Comparison of ENCODE assay signal across 18 cellular contexts in the genomic region with DNA sequence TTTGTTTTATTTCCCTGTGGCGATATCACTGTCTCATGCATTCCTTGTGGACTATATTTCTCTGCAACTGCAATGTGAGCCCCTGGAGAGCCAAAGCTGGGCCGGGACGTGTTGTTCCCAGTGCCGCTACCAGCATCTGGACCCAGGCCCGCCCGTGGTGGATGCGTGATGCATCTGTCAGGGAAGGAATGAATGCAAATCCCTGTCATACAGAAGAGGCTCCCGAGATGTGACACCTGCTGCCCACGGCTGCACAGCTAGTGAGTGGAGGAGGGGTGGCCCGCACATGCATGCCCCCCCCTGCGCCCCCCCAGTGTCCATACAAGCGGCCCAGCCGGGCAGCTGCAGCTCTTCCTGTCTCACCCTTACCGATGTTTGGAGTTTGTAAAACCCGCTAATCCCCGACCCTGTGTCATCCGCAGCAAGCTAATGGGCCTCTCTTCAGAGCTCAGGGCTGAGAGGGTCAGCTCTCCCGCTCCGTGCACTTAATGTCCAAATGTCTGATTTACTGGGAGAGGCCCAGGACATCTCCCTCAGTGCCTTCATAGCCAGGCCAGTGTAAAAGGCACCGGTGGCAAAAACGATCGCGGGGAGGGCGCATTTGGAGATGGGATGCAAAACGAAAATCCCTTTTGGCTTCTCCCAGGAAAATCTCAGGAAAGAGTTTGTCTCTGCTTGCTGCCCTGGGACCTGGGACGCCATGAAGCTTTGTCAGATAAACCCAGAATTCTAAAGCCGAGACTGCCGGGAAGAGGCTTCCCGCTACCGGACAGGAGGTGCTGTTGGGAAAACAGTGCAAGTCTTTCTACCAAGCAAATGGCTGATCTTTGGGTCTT.
A peak's percentile ranks its signal among the peaks of the same experiment; 100 is the strongest.
DNase-seq lines count a peak whose midpoint lies in the region; ATAC-seq and TF ChIP-seq lines count a peak whose summit lies in the region.
"Had no signal": no experiment of that assay in that cellular context is flagged by ENCODE, and none has a peak within 500 bp of the region (broad histone marks: within the 10 kb centered on the region; RNA-seq: fewer than 3 reads in every experiment).

No MANE protein-coding gene starts in this region.

- no peak overlapping the region for H3K9ac ChIP-seq in neuronal stem cell (ENCODE audit: low read depth, low read length, poor library complexity)
- H3K9ac ChIP-seq: BLaER1 treated with 17β-estradiol and CSF1 and Interleukin-3, amounts not matched to agents 10 nM and 100 nM had no signal

- no peaks in the 10 kb centered on the region for H3K9me3 Mint-ChIP-seq in CD8-positive, alpha-beta T cell

- peak overlapping the region; percentile 48 for H3K18ac ChIP-seq in neuronal stem cell (ENCODE audit: low read length)

- no peak overlapping the region for H2AK5ac ChIP-seq in neuronal stem cell (ENCODE audit: low read depth, low read length)

- no peak overlapping the region for H4K91ac ChIP-seq in neuronal stem cell (ENCODE audit: low read depth, low read length, poor library complexity)

- no peak overlapping the region for H4K8ac ChIP-seq in neuronal stem cell (ENCODE audit: low read depth, low read length)

- H3K27me3 ChIP-seq in heart right ventricle: peaks cover 0 to 54% (median 28%) of the 10 kb centered on the region in 7 donors
- peaks cover 0 to 31% (median 0%) of the 10 kb centered on the region in 3 experiments for H3K27me3 ChIP-seq in neuronal stem cell (ENCODE audit: control insufficient read depth in 3 of 3, insufficient read depth in 3 of 3, low read depth in 1 of 3, low read length in 3 of 3)
- H3K27me3 ChIP-seq in CD8-positive, alpha-beta T cell (ENCODE audit: insufficient read depth, low read length): no peaks in the 10 kb centered on the region
- H3K27me3 ChIP-seq: BLaER1 treated with 17β-estradiol and CSF1 and Interleukin-3, amounts not matched to agents 10 nM and 100 nM had no signal

- H3K4me1 ChIP-seq in heart right ventricle (peaks cover 0 to 54% (median 31%) of the 10 kb centered on the region in 9 donors), neuronal stem cell (ENCODE audit: control insufficient read depth in 2 of 2, insufficient read depth in 1 of 2, low read depth in 1 of 2, low read length in 2 of 2) (peaks cover 0 to 8% of the 10 kb centered on the region in 2 donors)
- no peaks in the 10 kb centered on the region for H3K4me1 ChIP-seq in CD8-positive, alpha-beta T cell (ENCODE audit: insufficient read depth, low read length)
- H3K4me1 ChIP-seq: left lung had no signal

- no peak overlapping the region for H2BK15ac ChIP-seq in neuronal stem cell (ENCODE audit: low read length)

- no peaks in the 10 kb centered on the region for H3K4me1 Mint-ChIP-seq in CD8-positive, alpha-beta T cell (ENCODE audit: low read depth)
- H3K4me1 Mint-ChIP-seq: naive B cell had no signal

- no peak overlapping the region for H2BK120ac ChIP-seq in neuronal stem cell (ENCODE audit: low read depth, low read length)

- H2AFZ ChIP-seq in neuronal stem cell (ENCODE audit: low read length): no peak overlapping the region

- no peaks in the 10 kb centered on the region for H3K79me1 ChIP-seq in neuronal stem cell (ENCODE audit: low read depth, low read length)

- TF ChIP-seq CTCF in heart right ventricle (IDR thresholded peaks at IDR 0.05): no peak
- no peak for TF ChIP-seq CTCF in CD8-positive, alpha-beta T cell (IDR thresholded peaks at IDR 0.05)

- H3K9me3 ChIP-seq in heart right ventricle (peaks cover 0 to 7% (median 0%) of the 10 kb centered on the region in 11 donors), neuronal stem cell (replicated peaks in 1 of 2; ENCODE audit: control insufficient read depth in 2 of 2, insufficient read depth in 1 of 2, low read depth in 1 of 2, low read length in 2 of 2) (peaks cover 0 to 6% of the 10 kb centered on the region in 2 donors)
- H3K9me3 ChIP-seq in CD8-positive, alpha-beta T cell (ENCODE audit: low read length): no peaks in the 10 kb centered on the region
- H3K9me3 ChIP-seq: BLaER1 treated with 17β-estradiol and CSF1 and Interleukin-3, amounts not matched to agents 10 nM and 100 nM; left lung had no signal

- H3K23ac ChIP-seq in neuronal stem cell (ENCODE audit: low read depth, low read length, poor library complexity): no peak overlapping the region

- H3K4me3 ChIP-seq in heart right ventricle (no peak overlapping the region), neuronal stem cell (ENCODE audit: low read length in 2 of 2) (no peak overlapping the region)
- H3K4me3 ChIP-seq in CD8-positive, alpha-beta T cell (ENCODE audit: low read depth, low read length): no peak overlapping the region
- H3K4me3 ChIP-seq: BLaER1 treated with 17β-estradiol and CSF1 and Interleukin-3, amounts not matched to agents 10 nM and 100 nM; left lung had no signal

- CTCF ChIA-PET in CD8-positive, alpha-beta T cell (lab: Charles Lee): no interaction called here

- H3K4me2 ChIP-seq in neuronal stem cell (ENCODE audit: insufficient read depth, low read length, poor library complexity, severe bottlenecking): no peak overlapping the region

- 45 to 47% methylated on average over 30 of the region's 30 CpGs for WGBS in heart right ventricle, 2 donors
- WGBS in neuronal stem cell (ENCODE audit: extremely low coverage in 2 of 2, insufficient read length in 2 of 2, insufficient replicate concordance in 1 of 2), 2 donors: no CpG with 5 or more reads among the region's 30 CpGs

- H2BK12ac ChIP-seq in neuronal stem cell (ENCODE audit: low read length): no peak overlapping the region

- intact Hi-C loops in heart right ventricle (cut with DNase I): loop anchor here in 3 of 10 donors (5.0 to 10.0 kb wide), 3 partner anchors 88 to 95 kb away; a partner anchor contains a TSS
- intact Hi-C loops in CD8-positive, alpha-beta T cell (cut with DNase I, micrococcal nuclease): no loop called here

- H3K27ac Mint-ChIP-seq in CD8-positive, alpha-beta T cell: no peak overlapping the region
- H3K27ac Mint-ChIP-seq: naive B cell had no signal

- H3K27me3 Mint-ChIP-seq in CD8-positive, alpha-beta T cell (ENCODE audit: low read depth): peaks cover 9% of the 10 kb centered on the region

- H3K36me3 ChIP-seq in heart right ventricle (no peaks in the 10 kb centered on the region), neuronal stem cell (replicated peaks in 1 of 2; ENCODE audit: control insufficient read depth in 2 of 2, insufficient read depth in 2 of 2, low read length in 2 of 2) (no peaks in the 10 kb centered on the region)
- no peaks in the 10 kb centered on the region for H3K36me3 ChIP-seq in CD8-positive, alpha-beta T cell (ENCODE audit: insufficient read depth, low read length)
- H3K36me3 ChIP-seq: BLaER1 treated with 17β-estradiol and CSF1 and Interleukin-3, amounts not matched to agents 10 nM and 100 nM; left lung had no signal

- POLR2A ChIA-PET in CD8-positive, alpha-beta T cell (lab: Charles Lee): no interaction called here

- ATAC-seq in heart right ventricle: peak in 3 of 8 donors; percentile 16 to 45 (median 44)
- no peak for ATAC-seq in CD8-positive, alpha-beta T cell
- ATAC-seq: HepG2, left lung, SK-N-SH treated with all-trans-retinoic acid at 6 μM for 48 hours had no signal

- peak overlapping the region; percentile 2 to 76 (median 59) for H3K27ac ChIP-seq in heart right ventricle
- no peak overlapping the region for H3K27ac ChIP-seq in neuronal stem cell (replicated peaks; ENCODE audit: low read length)
- H3K27ac ChIP-seq in CD8-positive, alpha-beta T cell (ENCODE audit: low read depth, low read length): no peak overlapping the region
- H3K27ac ChIP-seq: BLaER1 treated with 17β-estradiol and CSF1 and Interleukin-3, amounts not matched to agents 10 nM and 100 nM; left lung had no signal

- no peak overlapping the region for H3K4me3 Mint-ChIP-seq in CD8-positive, alpha-beta T cell
- H3K4me3 Mint-ChIP-seq: naive B cell had no signal

- no peaks in the 10 kb centered on the region for H3K36me3 Mint-ChIP-seq in CD8-positive, alpha-beta T cell
- H3K36me3 Mint-ChIP-seq: naive B cell had no signal

- no peak overlapping the region for H2BK5ac ChIP-seq in neuronal stem cell (ENCODE audit: low read length)

- H3K4ac ChIP-seq in neuronal stem cell (ENCODE audit: low read length): no peak overlapping the region

- DNase-seq in astrocyte of the hippocampus (ENCODE audit: low read depth, low spot score) (peak; percentile 26), heart right ventricle (peak in 1 of 2 donors; percentile 55), neuronal stem cell (ENCODE audit: low spot score) (no peak), KG1 (lab: John Stamatoyannopoulos, UW) (no peak), GM19240 (ENCODE audit: insufficient read length, low spot score) (no peak), UCSD-AML1 (lab: John Stamatoyannopoulos, UW; ENCODE audit: unreplicated experiment) (no peak)
- DNase-seq in CD8-positive, alpha-beta T cell: no peak
- DNase-seq: activated CD4-positive, alpha-beta T cell treated with anti-CD3 and anti-CD28 coated beads, Interleukin-2, amount 50 U/mL, for 4 hours; activated naive CD4-positive, alpha-beta T cell treated with anti-CD3 and anti-CD28 coated beads, Interleukin-2, amount 50 U/mL, for 16 hours; DMS 273 treated with DMSO at 0.1 percent for 48 hours; left lung; naive B cell; NCI-H2029 treated with DMSO at 0.1 percent for 48 hours; NCI-H524 treated with DMSO at 0.1 percent for 48 hours; OCI-M1 had no signal

- no peak overlapping the region for H3K14ac ChIP-seq in neuronal stem cell (ENCODE audit: low read length)

Comparison
In these comparisons a context has a peak if more than half of its experiments do, and no peak if none do; other contexts are left out.
1. H3K27ac ChIP-seq: peak in heart right ventricle (10 of 10); none in neuronal stem cell (single experiment) and CD8-positive, alpha-beta T cell (single experiment).